8 cellular contexts compared by ENCODE assay signal in genomic region chr1:6599991-6600390, GRCh38. TPM values are rescaled to one million over a fixed set of nuclear protein-coding genes. Genes with fewer than 3 reads are reported as not detected.
DNase-seq lines count a peak whose midpoint lies in the region; FAIRE-seq and TF ChIP-seq lines count a peak whose summit lies in the region.
"Not testable (repeated sequence)": the region's sequence is repeated elsewhere in the genome, so short reads cannot be mapped to it uniquely, and the experiment has no call there.

No MANE protein-coding gene starts in this region.

- peaks cover 33 to 46% (median 44%) of the 10 kb centered on the region in 11 experiments for H3K36me3 ChIP-seq in BLaER1 treated with 17β-estradiol and CSF1 and Interleukin-3, amounts not matched to agents 10 nM and 100 nM
- H3K36me3 ChIP-seq in WERI-Rb-1: peaks cover 49% of the 10 kb centered on the region
- H3K36me3 ChIP-seq in endodermal cell (ENCODE audit: control insufficient read depth, insufficient read depth, low read length): peaks cover 33% of the 10 kb centered on the region
- H3K36me3 ChIP-seq in kidney (ENCODE audit: control insufficient read depth in 1 of 2, insufficient read depth in 2 of 2, low read length in 2 of 2): peaks cover 21 to 27% of the 10 kb centered on the region in 2 donors
- H3K36me3 ChIP-seq in neuronal stem cell (replicated peaks in 1 of 2; ENCODE audit: control insufficient read depth in 2 of 2, insufficient read depth in 2 of 2, low read length in 2 of 2): peaks cover 27 to 43% of the 10 kb centered on the region in 2 donors

- H3K4me1 ChIP-seq in BLaER1 treated with 17β-estradiol and CSF1 and Interleukin-3, amounts not matched to agents 10 nM and 100 nM: peaks cover 42 to 84% (median 67%) of the 10 kb centered on the region in 10 experiments
- not testable (repeated sequence) for H3K4me1 ChIP-seq in endodermal cell (ENCODE audit: control insufficient read depth, insufficient read depth, low read length)
- H3K4me1 ChIP-seq in kidney (ENCODE audit: control insufficient read depth in 1 of 2, insufficient read depth in 1 of 2, low read depth in 1 of 2, low read length in 2 of 2) (peaks cover 35 to 47% of the 10 kb centered on the region in 2 donors), neuronal stem cell (ENCODE audit: control insufficient read depth in 2 of 2, insufficient read depth in 1 of 2, low read depth in 1 of 2, low read length in 2 of 2) (peaks cover 17 to 19% of the 10 kb centered on the region in 2 donors)

- not testable (repeated sequence) for H2AK5ac ChIP-seq in neuronal stem cell (ENCODE audit: low read depth, low read length)

- H3K27me3 Mint-ChIP-seq in IgD-negative memory B cell; endodermal cell (ENCODE audit: insufficient read depth): not testable (repeated sequence)

- peak overlapping the region; percentile 77 to 90 (median 87); a peak in 21 of 22 replicates for H3K9ac ChIP-seq in BLaER1 treated with 17β-estradiol and CSF1 and Interleukin-3, amounts not matched to agents 10 nM and 100 nM
- not testable (repeated sequence) for H3K9ac ChIP-seq in endodermal cell (ENCODE audit: extremely low read depth, low read length, poor library complexity, severe bottlenecking); neuronal stem cell (ENCODE audit: low read depth, low read length, poor library complexity)
- peak overlapping the region in 1 of 2 donors; percentile 93 for H3K9ac ChIP-seq in kidney (ENCODE audit: low read length in 2 of 2)

- H2AFZ ChIP-seq in neuronal stem cell (ENCODE audit: low read length): not testable (repeated sequence)

- intact Hi-C loops in kidney (cut with DNase I): not testable (repeated sequence)

- H3K9me3 ChIP-seq in BLaER1 treated with 17β-estradiol and CSF1 and Interleukin-3, amounts not matched to agents 10 nM and 100 nM (replicated peaks in 1 of 11); WERI-Rb-1 (ENCODE audit: severe bottlenecking); endodermal cell (ENCODE audit: control insufficient read depth, low read length); kidney (ENCODE audit: control insufficient read depth in 1 of 2, low read length in 2 of 2); neuronal stem cell (replicated peaks in 1 of 2; ENCODE audit: control insufficient read depth in 2 of 2, insufficient read depth in 1 of 2, low read depth in 1 of 2, low read length in 2 of 2): not testable (repeated sequence)

- FAIRE-seq in kidney (lab: Jason Lieb, UNC): not testable (repeated sequence)

- not testable (repeated sequence) for H3K27me3 ChIP-seq in BLaER1 treated with 17β-estradiol and CSF1 and Interleukin-3, amounts not matched to agents 10 nM and 100 nM; WERI-Rb-1 (ENCODE audit: insufficient read depth, low read depth, severe bottlenecking); endodermal cell (ENCODE audit: control insufficient read depth, insufficient read depth, low read length, poor library complexity, severe bottlenecking); neuronal stem cell (ENCODE audit: control insufficient read depth in 3 of 3, insufficient read depth in 3 of 3, low read depth in 1 of 3, low read length in 3 of 3)

- not testable (repeated sequence) for H3K14ac ChIP-seq in neuronal stem cell (ENCODE audit: low read length)

- not testable (repeated sequence) for H3K4ac ChIP-seq in neuronal stem cell (ENCODE audit: low read length)

- H3K4me2 ChIP-seq in BLaER1 treated with 17β-estradiol and CSF1 and Interleukin-3, amounts not matched to agents 10 nM and 100 nM: peak overlapping the region; percentile 91 to 100 (median 99)
- peak overlapping the region; percentile 96 for H3K4me2 ChIP-seq in neuronal stem cell (ENCODE audit: insufficient read depth, low read length, poor library complexity, severe bottlenecking)

- peaks cover 23% of the 10 kb centered on the region for H3K79me1 ChIP-seq in neuronal stem cell (ENCODE audit: low read depth, low read length)

- TF ChIP-seq CTCF in WERI-Rb-1 (IDR thresholded peaks at IDR 0.05; ENCODE audit: low read depth, low read length); endodermal cell (conservative IDR thresholded peaks at IDR 0.05); kidney (IDR thresholded peaks at IDR 0.05; ENCODE audit: borderline replicate concordance, extremely low read depth, insufficient read depth): not testable (repeated sequence)

- H2BK120ac ChIP-seq in neuronal stem cell (ENCODE audit: low read depth, low read length): not testable (repeated sequence)

- peak overlapping the region; percentile 70 to 89 (median 79) for H3K4me3 ChIP-seq in BLaER1 treated with 17β-estradiol and CSF1 and Interleukin-3, amounts not matched to agents 10 nM and 100 nM
- peak overlapping the region; percentile 69 for H3K4me3 ChIP-seq in WERI-Rb-1 (ENCODE audit: low read depth, low read length)
- peak overlapping the region; percentile 95 for H3K4me3 ChIP-seq in endodermal cell (ENCODE audit: low read length)
- peak overlapping the region; percentile 95 to 99 for H3K4me3 ChIP-seq in kidney (ENCODE audit: low read length in 2 of 2)
- not testable (repeated sequence) for H3K4me3 ChIP-seq in neuronal stem cell (ENCODE audit: low read length in 2 of 2)

- not testable (repeated sequence) for H3K9me3 Mint-ChIP-seq in IgD-negative memory B cell, endodermal cell

- not testable (repeated sequence) for H3K36me3 Mint-ChIP-seq in IgD-negative memory B cell
- H3K36me3 Mint-ChIP-seq in endodermal cell (ENCODE audit: low read depth): peaks cover 23% of the 10 kb centered on the region

- peak overlapping the region; percentile 94 to 97 (median 95) for H3K4me3 Mint-ChIP-seq in IgD-negative memory B cell
- H3K4me3 Mint-ChIP-seq in endodermal cell: peak overlapping the region; percentile 75

- not testable (repeated sequence) for H4K8ac ChIP-seq in neuronal stem cell (ENCODE audit: low read depth, low read length)

- H3K4me1 Mint-ChIP-seq in IgD-negative memory B cell (peaks cover 19 to 25% (median 24%) of the 10 kb centered on the region in 3 donors), endodermal cell (peaks cover 19% of the 10 kb centered on the region)

- H3K27ac Mint-ChIP-seq in IgD-negative memory B cell: peak overlapping the region; percentile 87 to 97 (median 87)
- not testable (repeated sequence) for H3K27ac Mint-ChIP-seq in endodermal cell

- H2BK5ac ChIP-seq in neuronal stem cell (ENCODE audit: low read length): not testable (repeated sequence)

- H2BK15ac ChIP-seq in neuronal stem cell (ENCODE audit: low read length): not testable (repeated sequence)

- H4K91ac ChIP-seq in neuronal stem cell (ENCODE audit: low read depth, low read length, poor library complexity): not testable (repeated sequence)

- H3K18ac ChIP-seq in neuronal stem cell (ENCODE audit: low read length): not testable (repeated sequence)

- H3K23ac ChIP-seq in neuronal stem cell (ENCODE audit: low read depth, low read length, poor library complexity): not testable (repeated sequence)

- peaks cover 55 to 75% (median 71%) of the 10 kb centered on the region in 11 experiments; a peak in 21 of 22 replicates for H4K20me1 ChIP-seq in BLaER1 treated with 17β-estradiol and CSF1 and Interleukin-3, amounts not matched to agents 10 nM and 100 nM

- DNase-seq in WERI-Rb-1; endodermal cell; kidney; neuronal stem cell (ENCODE audit: low spot score); substantia nigra (lab: John Stamatoyannopoulos, UW): not testable (repeated sequence)

- WGBS in endodermal cell (ENCODE audit: insufficient coverage in 1 of 2, insufficient read length in 1 of 2), 2 experiments: 91 to 92% methylated on average over 6 to 7 of the region's 8 CpGs
- WGBS in neuronal stem cell (ENCODE audit: extremely low coverage in 2 of 2, insufficient read length in 2 of 2, insufficient replicate concordance in 1 of 2), 2 donors: no CpG with 5 or more reads among the region's 8 CpGs

- not testable (repeated sequence) for H2BK12ac ChIP-seq in neuronal stem cell (ENCODE audit: low read length)

- peak overlapping the region in 10 of 11 experiments; percentile 44 to 91 (median 85); a peak in 21 of 22 replicates for H3K27ac ChIP-seq in BLaER1 treated with 17β-estradiol and CSF1 and Interleukin-3, amounts not matched to agents 10 nM and 100 nM
- peak overlapping the region; percentile 74 for H3K27ac ChIP-seq in WERI-Rb-1
- H3K27ac ChIP-seq in angular gyrus (ENCODE audit: low read depth, low read length): peak overlapping the region; percentile 95
- H3K27ac ChIP-seq in endodermal cell (ENCODE audit: low read depth, low read length); neuronal stem cell (replicated peaks; ENCODE audit: low read length): not testable (repeated sequence)
- peak overlapping the region; percentile 98 to 99 for H3K27ac ChIP-seq in kidney (ENCODE audit: low read depth in 2 of 2, low read length in 2 of 2)
- peak overlapping the region; percentile 98 for H3K27ac ChIP-seq in substantia nigra (ENCODE audit: low read depth, low read length, poor library complexity, severe bottlenecking)

RNA-seq across cellular contexts. Expression of gene KLHL21, which starts 2.7 kb away (rescaled TPM):
- 12.1 TPM for polyA plus RNA-seq in IgD-negative memory B cell
- 10 to 100 TPM; 10.9 to 13.2 TPM for total RNA-seq in endodermal cell
- polyA plus RNA-seq in endodermal cell (2013, experiment 1 of 2): 8.8 TPM
- 7.9 TPM for polyA plus RNA-seq in endodermal cell (2013, experiment 2 of 2)
- total RNA-seq in kidney: 25.0 TPM
- 13.9 TPM for polyA plus RNA-seq in kidney (ENCODE audit: insufficient read depth, low read depth, low replicate concordance)
- 4.7 TPM for polyA plus RNA-seq in neuronal stem cell (2013, experiment 1 of 2)
- polyA plus RNA-seq in neuronal stem cell (2013, experiment 2 of 2): 4.8 TPM

RNA-seq across cellular contexts. Expression of gene PHF13, which starts 13.5 kb away (rescaled TPM):
- 5.3 TPM for polyA plus RNA-seq in IgD-negative memory B cell
- 10 to 100 TPM; 36.9 to 47.8 TPM for total RNA-seq in endodermal cell
- polyA plus RNA-seq in endodermal cell (2013, experiment 1 of 2): 27.3 TPM
- 25.9 TPM for polyA plus RNA-seq in endodermal cell (2013, experiment 2 of 2)
- total RNA-seq in kidney: 11.0 TPM
- polyA plus RNA-seq in kidney (ENCODE audit: insufficient read depth, low read depth, low replicate concordance): 6.0 TPM
- polyA plus RNA-seq in neuronal stem cell (2013, experiment 1 of 2): 25.0 TPM
- 25.4 TPM for polyA plus RNA-seq in neuronal stem cell (2013, experiment 2 of 2)

RNA-seq across cellular contexts. Expression of gene ZBTB48, which starts 20.2 kb away (rescaled TPM):
- 21.4 TPM for polyA plus RNA-seq in IgD-negative memory B cell
- total RNA-seq in endodermal cell: 10 to 100 TPM; 28.2 to 31.0 TPM
- polyA plus RNA-seq in endodermal cell (2013, experiment 1 of 2): 22.8 TPM
- 22.7 TPM for polyA plus RNA-seq in endodermal cell (2013, experiment 2 of 2)
- total RNA-seq in kidney: 45.5 TPM
- 27.1 TPM for polyA plus RNA-seq in kidney (ENCODE audit: insufficient read depth, low read depth, low replicate concordance)
- polyA plus RNA-seq in neuronal stem cell (2013, experiment 1 of 2): 18.4 TPM
- polyA plus RNA-seq in neuronal stem cell (2013, experiment 2 of 2): 16.7 TPM

RNA-seq across cellular contexts. Expression of gene THAP3, which starts 24.7 kb away (rescaled TPM):
- polyA plus RNA-seq in IgD-negative memory B cell (28.4 TPM), kidney (ENCODE audit: insufficient read depth, low read depth, low replicate concordance) (28.7 TPM)
- total RNA-seq in endodermal cell (10 to 100 TPM; 13.0 to 22.4 TPM), kidney (14.4 TPM)
- polyA plus RNA-seq in endodermal cell (2013, experiment 1 of 2): 26.7 TPM
- 23.5 TPM for polyA plus RNA-seq in endodermal cell (2013, experiment 2 of 2)
- polyA plus RNA-seq in neuronal stem cell (2013, experiment 1 of 2): 25.4 TPM
- polyA plus RNA-seq in neuronal stem cell (2013, experiment 2 of 2): 26.7 TPM

RNA-seq across cellular contexts. Expression of gene TAS1R1, which starts 44.9 kb away (rescaled TPM):
- not detected for polyA plus RNA-seq in IgD-negative memory B cell
- total RNA-seq in endodermal cell: under 1 TPM; 0.31 to 0.51 TPM
- polyA plus RNA-seq in endodermal cell (2013, experiment 1 of 2): not detected
- not detected for polyA plus RNA-seq in endodermal cell (2013, experiment 2 of 2)
- total RNA-seq in kidney: not detected
- not detected for polyA plus RNA-seq in kidney (ENCODE audit: insufficient read depth, low read depth, low replicate concordance)
- not detected for polyA plus RNA-seq in neuronal stem cell (2013, experiment 1 of 2)
- polyA plus RNA-seq in neuronal stem cell (2013, experiment 2 of 2): not detected
